Comparison of ENCODE assay signal across 8 cellular contexts in the genomic region with DNA sequence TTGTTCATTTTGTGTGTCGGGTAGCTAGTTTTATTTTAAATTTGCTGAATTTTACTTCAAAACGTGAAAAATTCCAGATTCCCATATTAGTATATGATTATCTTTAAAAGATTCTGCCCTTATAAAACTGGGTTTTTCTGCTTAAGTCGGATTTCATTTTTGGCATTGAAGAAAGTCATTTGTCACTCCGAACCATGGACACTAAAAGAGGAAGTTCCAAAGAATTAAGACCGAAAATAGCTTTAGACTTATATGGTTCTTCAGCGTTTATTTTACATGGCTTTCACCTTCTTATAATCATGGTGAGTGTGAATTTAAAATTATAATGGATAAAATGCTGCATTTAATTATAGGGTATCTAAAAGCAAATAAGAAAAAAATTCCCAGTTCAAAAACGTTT. TPM values are rescaled to one million over a fixed set of nuclear protein-coding genes. Genes with fewer than 3 reads are reported as not detected.
DNase-seq lines count a peak whose midpoint lies in the region; TF ChIP-seq lines count a peak whose summit lies in the region.

No MANE protein-coding gene starts in this region.

- no peaks in the 10 kb centered on the region for H3K27me3 ChIP-seq in BE2C
- H3K27me3 ChIP-seq in breast epithelium = no peaks in the 10 kb centered on the region
- no peaks in the 10 kb centered on the region for H3K27me3 ChIP-seq in mononuclear cell (ENCODE audit: insufficient read depth, low read length)

- DNase-seq in BE2C = no peak
- peak; percentile 29 for DNase-seq in KG1 (lab: John Stamatoyannopoulos, UW)
- no peak for DNase-seq in breast epithelium (ENCODE audit: low spot score in 2 of 2)
- DNase-seq in SHP77 treated with DMSO at 0.1 percent for 48 hours (lab: John Stamatoyannopoulos, UW) = no peak
- DNase-seq in GM03348 (ENCODE audit: low spot score) = no peak
- DNase-seq in NK-92 (lab: John Stamatoyannopoulos, UW; ENCODE audit: unreplicated experiment) = no peak
- DNase-seq in COR-L47 (lab: John Stamatoyannopoulos, UW) = no peak

- H3K4me3 ChIP-seq in BE2C (ENCODE audit: low read depth, low read length) (peak overlapping the region; percentile 96), breast epithelium (peak overlapping the region; percentile 70 to 88 (median 74)), mononuclear cell (ENCODE audit: low read length) (peak overlapping the region; percentile 96)

- TF ChIP-seq CTCF in BE2C (IDR thresholded peaks at IDR 0.05; ENCODE audit: low read depth, low read length) = no peak
- TF ChIP-seq CTCF in breast epithelium (IDR thresholded peaks at IDR 0.05) = no peak

- H3K9me3 ChIP-seq in BE2C = no peaks in the 10 kb centered on the region
- H3K9me3 ChIP-seq in breast epithelium = no peaks in the 10 kb centered on the region
- H3K9me3 ChIP-seq in mononuclear cell (ENCODE audit: low read depth, low read length) = no peaks in the 10 kb centered on the region

- H3K27ac ChIP-seq in breast epithelium = no peak overlapping the region

- H3K36me3 ChIP-seq in BE2C (peaks cover 7% of the 10 kb centered on the region), breast epithelium (no peaks in the 10 kb centered on the region)

- intact Hi-C loops in breast epithelium (cut with DNase I; ENCODE audit: low total_unique reads) = no loop called here

- no peak for TF ChIP-seq POLR2A in breast epithelium (IDR thresholded peaks at IDR 0.05)

- H3K4me1 ChIP-seq in BE2C (no peaks in the 10 kb centered on the region), breast epithelium (peaks cover 0 to 5% of the 10 kb centered on the region in 2 donors), mononuclear cell (ENCODE audit: insufficient read depth, low read length) (peaks cover 40% of the 10 kb centered on the region)

RNA-seq across cellular contexts. Expression of a gene that starts 1.0 kb away (rescaled TPM):
- 16.3 TPM for polyA plus RNA-seq in BE2C (2012; ENCODE audit: insufficient read depth, insufficient read length, low read depth)
- 10 to 100 TPM; 20.3 to 32.1 (median 23.0) TPM for total RNA-seq in breast epithelium
- total RNA-seq in mononuclear cell = 76.1 TPM
